In the genomic region with DNA sequence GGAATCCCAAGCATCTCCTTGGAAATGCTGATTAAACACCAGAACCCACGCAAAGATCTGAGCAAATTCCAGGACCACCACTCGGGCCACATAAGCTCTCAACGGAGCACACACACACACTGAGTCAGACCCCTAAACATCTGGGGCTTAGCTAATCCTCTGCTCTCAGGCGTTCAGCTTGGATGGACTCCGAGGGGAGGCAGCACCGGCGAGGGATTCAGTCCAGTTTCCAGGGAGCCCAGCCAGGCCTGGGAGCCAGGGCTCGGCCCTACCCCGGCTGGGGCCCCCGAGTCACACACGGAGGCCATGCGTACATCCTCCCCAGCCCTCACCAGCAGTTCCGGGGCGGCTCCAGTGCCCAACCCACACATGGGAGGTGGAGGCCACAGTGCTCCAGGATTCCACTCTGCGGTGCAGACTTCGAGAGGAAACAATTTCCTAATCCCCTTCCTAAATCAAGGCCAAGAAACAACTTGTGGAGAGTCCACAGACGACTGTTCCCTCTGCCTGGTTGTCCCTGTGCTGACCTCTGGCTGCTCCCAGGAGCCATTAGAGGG, we compare ENCODE assay signal across 9 cellular contexts.
DNase-seq lines count a peak whose midpoint lies in the region; ATAC-seq and TF ChIP-seq lines count a peak whose summit lies in the region.
"Had no signal": no experiment of that assay in that cellular context is flagged by ENCODE, and none has a peak within 500 bp of the region (broad histone marks: within the 10 kb centered on the region; RNA-seq: fewer than 3 reads in every experiment).

No MANE protein-coding gene starts in this region.

- H3K27ac Mint-ChIP-seq in endothelial cell (ENCODE audit: unreplicated experiment) (peak overlapping the region; percentile 36), type B pancreatic cell (peak overlapping the region; percentile 69)

- H3K9me3 Mint-ChIP-seq in endothelial cell (ENCODE audit: unreplicated experiment) (no peaks in the 10 kb centered on the region), type B pancreatic cell (no peaks in the 10 kb centered on the region)

- H3K4me3 ChIP-seq in MG63: no peak overlapping the region

- H3K4me1 Mint-ChIP-seq in endothelial cell (ENCODE audit: unreplicated experiment): peaks cover 20% of the 10 kb centered on the region
- peaks cover 25% of the 10 kb centered on the region for H3K4me1 Mint-ChIP-seq in type B pancreatic cell (ENCODE audit: unreplicated experiment)

- no peaks in the 10 kb centered on the region for H3K36me3 Mint-ChIP-seq in endothelial cell (ENCODE audit: low read depth, unreplicated experiment)
- H3K36me3 Mint-ChIP-seq in type B pancreatic cell: no peaks in the 10 kb centered on the region

- H3K36me3 ChIP-seq in MG63: no peaks in the 10 kb centered on the region

- H3K9me3 ChIP-seq in MG63: peaks cover 3% of the 10 kb centered on the region; the same call in 1 of the 2 replicates

- peak; percentile 99 for DNase-seq in MG63
- DNase-seq in endothelial cell (ENCODE audit: low spot score): no peak
- DNase-seq in midbrain (lab: John Stamatoyannopoulos, UW): peak; percentile 46
- no peak for DNase-seq in type B pancreatic cell (ENCODE audit: extremely low spot score, unreplicated experiment)
- DNase-seq in activated CD4-positive, alpha-beta T cell treated with anti-CD3 and anti-CD28 coated beads, Interleukin-2, amount 50 U/mL, for 1 hour: no peak

- no peak overlapping the region for H3K4me3 Mint-ChIP-seq in endothelial cell (ENCODE audit: unreplicated experiment)
- H3K4me3 Mint-ChIP-seq in type B pancreatic cell: peak overlapping the region; percentile 58
- H3K4me3 Mint-ChIP-seq: stimulated activated naive CD8-positive, alpha-beta T cell treated with anti-CD3 and anti-CD28 coated beads, Interleukin-15, Interleukin-2, amounts not matched to agents 100 ng/mL and 50 ng/mL, for 24 hours had no signal

- TF ChIP-seq CTCF in endothelial cell (IDR thresholded peaks at IDR 0.05; ENCODE audit: unreplicated experiment): no peak
- no peak for TF ChIP-seq CTCF in type B pancreatic cell (conservative IDR thresholded peaks at IDR 0.05)

- ATAC-seq in GM19035 (IDR thresholded peaks at IDR 0.05; ENCODE audit: unreplicated experiment) (no peak), GM18868 (IDR thresholded peaks at IDR 0.05; ENCODE audit: unreplicated experiment) (no peak), HG03342 (IDR thresholded peaks at IDR 0.05; ENCODE audit: unreplicated experiment) (no peak)

- H3K27me3 Mint-ChIP-seq in endothelial cell (ENCODE audit: unreplicated experiment) (peaks cover 5% of the 10 kb centered on the region), type B pancreatic cell (peaks cover 8% of the 10 kb centered on the region)
- H3K27me3 Mint-ChIP-seq: stimulated activated naive CD8-positive, alpha-beta T cell treated with anti-CD3 and anti-CD28 coated beads, Interleukin-15, Interleukin-2, amounts not matched to agents 100 ng/mL and 50 ng/mL, for 24 hours had no signal

- no peaks in the 10 kb centered on the region for H3K27me3 ChIP-seq in MG63

Comparison
In these comparisons a context has a peak if more than half of its experiments do, and no peak if none do; other contexts are left out.
1. DNase-seq: peak in MG63 (single experiment) and midbrain (single experiment); none in endothelial cell (single experiment), type B pancreatic cell (single experiment) and activated CD4-positive, alpha-beta T cell treated with anti-CD3 and anti-CD28 coated beads, Interleukin-2, amount 50 U/mL, for 1 hour (single experiment).